ENCODE assay signal across 8 cellular contexts in the genomic region with DNA sequence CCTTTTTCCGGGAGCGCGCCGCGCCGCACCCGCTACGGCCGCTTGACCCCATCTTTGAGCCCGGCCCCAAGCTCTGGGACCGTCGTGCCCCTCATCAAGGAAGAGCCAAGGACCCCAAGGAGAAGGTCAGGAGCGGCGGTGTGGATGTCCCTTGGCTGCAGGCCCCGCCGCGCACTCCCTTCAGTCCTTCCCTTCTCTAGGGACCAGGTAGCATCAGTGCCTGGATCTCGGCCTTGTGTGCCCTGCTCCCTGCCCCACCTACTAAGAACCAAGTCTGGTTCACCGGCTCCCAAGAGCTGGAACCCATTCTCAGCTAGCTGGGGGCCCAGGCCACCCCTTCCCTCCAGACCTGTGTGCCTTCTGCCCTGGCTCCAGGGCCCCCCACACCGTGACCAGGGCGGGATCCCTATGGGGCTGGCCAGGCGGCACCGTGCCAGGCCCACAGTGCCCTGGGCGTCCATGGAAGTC.
DNase-seq lines count a peak whose midpoint lies in the region; ATAC-seq, FAIRE-seq and TF ChIP-seq lines count a peak whose summit lies in the region.

No MANE protein-coding gene starts in this region.

- H3K27ac ChIP-seq in HUES6 (ENCODE audit: low read depth, low read length) (peak overlapping the region; percentile 36; the same call in 1 of the 2 replicates), duodenal mucosa (ENCODE audit: low read depth, low read length) (no peak overlapping the region), muscle layer of colon (ENCODE audit: low read depth, low read length) (no peak overlapping the region)

- H3K9me3 ChIP-seq in BE2C = no peaks in the 10 kb centered on the region
- H3K9me3 ChIP-seq in HUES6 (ENCODE audit: control insufficient read depth, insufficient read depth, low read depth, low read length) = no peaks in the 10 kb centered on the region
- no peaks in the 10 kb centered on the region for H3K9me3 ChIP-seq in duodenal mucosa (ENCODE audit: control insufficient read depth in 1 of 2, low read length in 2 of 2)
- no peaks in the 10 kb centered on the region for H3K9me3 ChIP-seq in muscle layer of colon (ENCODE audit: low read length)

- peak overlapping the region; percentile 72 for H3K4me3 ChIP-seq in BE2C (ENCODE audit: low read depth, low read length)
- peak overlapping the region; percentile 62 for H3K4me3 ChIP-seq in HUES6 (ENCODE audit: low read depth, low read length)
- H3K4me3 ChIP-seq in duodenal mucosa (ENCODE audit: low read depth in 1 of 2, low read length in 2 of 2) = peak overlapping the region; percentile 61 to 75
- peak overlapping the region; percentile 55 to 58 for H3K4me3 ChIP-seq in muscle layer of colon (ENCODE audit: low read depth in 1 of 2, low read length in 2 of 2)

- DNase-seq in BE2C (no peak), D721Med (ENCODE audit: insufficient read length, low spot score) (no peak), GM12891 (ENCODE audit: insufficient read length, low spot score) (no peak)
- no peak for DNase-seq in stimulated activated CD4-positive, alpha-beta T cell treated with anti-CD3 and anti-CD28 coated beads, Interleukin-4, amount 100 ng/mL, for 24 hours

- no peak for ATAC-seq in GM18858 (IDR thresholded peaks at IDR 0.05; ENCODE audit: unreplicated experiment)

- H3K36me3 ChIP-seq in BE2C (no peaks in the 10 kb centered on the region), HUES6 (ENCODE audit: control insufficient read depth, insufficient read depth, low read length) (no peaks in the 10 kb centered on the region), duodenal mucosa (ENCODE audit: control insufficient read depth in 1 of 2, insufficient read depth in 2 of 2, low read length in 2 of 2) (no peaks in the 10 kb centered on the region), muscle layer of colon (ENCODE audit: insufficient read depth, low read length) (no peaks in the 10 kb centered on the region)

- no peak for TF ChIP-seq POLR2A in GM12891 (IDR thresholded peaks at IDR 0.05; ENCODE audit: low read depth, low read length)

- H3K27me3 ChIP-seq in BE2C (no peaks in the 10 kb centered on the region), HUES6 (ENCODE audit: control insufficient read depth, insufficient read depth, low read length) (no peaks in the 10 kb centered on the region), duodenal mucosa (ENCODE audit: control insufficient read depth in 1 of 2, insufficient read depth in 2 of 2, low read length in 2 of 2) (no peaks in the 10 kb centered on the region), muscle layer of colon (ENCODE audit: control insufficient read depth in 1 of 2, insufficient read depth in 2 of 2, low read length in 2 of 2) (peaks cover 0 to 5% of the 10 kb centered on the region in 2 donors)

- H3K9ac ChIP-seq in HUES6 (ENCODE audit: low read length) (peak overlapping the region; percentile 61), duodenal mucosa (ENCODE audit: low read depth in 1 of 2, low read length in 2 of 2) (peak overlapping the region; percentile 26 to 58), muscle layer of colon (ENCODE audit: low read length) (no peak overlapping the region)

- H3K4me1 ChIP-seq in BE2C (peaks cover 3% of the 10 kb centered on the region; the same call in 1 of the 2 replicates), HUES6 (ENCODE audit: control insufficient read depth, insufficient read depth, low read length) (peaks cover 4% of the 10 kb centered on the region; the same call in 1 of the 2 replicates), duodenal mucosa (ENCODE audit: control insufficient read depth in 1 of 2, insufficient read depth in 2 of 2, low read length in 2 of 2) (peaks cover 27 to 32% of the 10 kb centered on the region in 2 donors), muscle layer of colon (ENCODE audit: insufficient read depth, low read length) (no peaks in the 10 kb centered on the region)

- FAIRE-seq in D721Med (lab: Jason Lieb, UNC) (no peak), GM12891 (lab: Jason Lieb, UNC) (no peak)

- TF ChIP-seq CTCF in BE2C (IDR thresholded peaks at IDR 0.05; ENCODE audit: low read depth, low read length) (no peak), D721Med (IDR thresholded peaks at IDR 0.05; ENCODE audit: insufficient read depth, missing control alignments) (no peak)

TF ChIP-seq in GM12891, 5 proteins besides CTCF, POLR2A, EP300 and RAD21:
- TF ChIP-seq POLR2AphosphoS5 (IDR thresholded peaks at IDR 0.05; ENCODE audit: low read depth, low read length) (no peak), PAX5 (IDR thresholded peaks at IDR 0.05; ENCODE audit: insufficient read depth, low read length, severe bottlenecking) (no peak), TAF1 (IDR thresholded peaks at IDR 0.05; ENCODE audit: low read depth, low read length) (no peak), SPI1 (IDR thresholded peaks at IDR 0.05; ENCODE audit: low read depth, low read length) (no peak), POU2F2 (IDR thresholded peaks at IDR 0.05; ENCODE audit: low read depth, low read length) (no peak)
TF ChIP-seq in GM12891: peak in this region for 0.
